16 cellular contexts compared by ENCODE assay signal in the genomic region with DNA sequence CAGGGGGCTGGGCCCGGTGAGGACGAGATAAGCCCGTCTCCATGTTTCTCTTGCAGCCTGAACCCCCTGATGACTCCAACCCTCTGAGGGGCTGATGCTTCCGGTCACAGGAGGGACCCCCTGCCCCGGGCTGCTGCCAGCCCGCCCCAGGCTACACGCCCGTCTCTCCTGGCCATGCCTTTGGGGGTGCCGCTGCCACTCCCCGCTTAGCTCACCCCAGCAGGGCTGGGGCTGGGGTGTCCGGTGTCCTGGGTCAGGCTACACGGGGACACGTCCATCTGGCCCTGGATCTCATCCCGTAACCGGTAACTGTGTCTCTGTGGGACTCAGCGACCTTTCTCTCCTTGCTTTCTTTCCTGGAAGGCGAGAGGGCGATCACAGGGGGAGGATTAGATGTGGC.
"Had no signal": no experiment of that assay in that cellular context is flagged by ENCODE, and none has a peak within 500 bp of the region (broad histone marks: within the 10 kb centered on the region; RNA-seq: fewer than 3 reads in every experiment).

No MANE protein-coding gene starts in this region.

- H3K4me1 ChIP-seq: pancreas, tibial nerve had no signal

- ATAC-seq: left colon; naive thymus-derived CD8-positive, alpha-beta T cell; pancreas; right cardiac atrium had no signal

- H3K9me3 ChIP-seq: pancreas, tibial nerve had no signal

- H3K79me2 ChIP-seq: hepatocyte had no signal

- FAIRE-seq: pancreas had no signal

- DNase-seq: effector CD8-positive, alpha-beta T cell; foreskin melanocyte; head of caudate nucleus; left colon; naive thymus-derived CD8-positive, alpha-beta T cell; occipital lobe; stimulated activated CD4-positive, alpha-beta T cell treated with anti-CD3 and anti-CD28 coated beads, Interleukin-2, amount 100 ng/mL, for 48 hours; stimulated activated naive CD4-positive, alpha-beta T cell treated with Interleukin-2 at 50 U/mL for 16 hours had no signal

- H3K27me3 ChIP-seq: hepatocyte, pancreas, tibial nerve had no signal

- H3K9me3 Mint-ChIP-seq: naive thymus-derived CD8-positive, alpha-beta T cell; neural crest cell had no signal

- H3K4me3 Mint-ChIP-seq: neural crest cell had no signal

- H3K4me3 ChIP-seq: coronary artery, hepatocyte, pancreas, smooth muscle cell, tibial nerve had no signal

- H2AFZ ChIP-seq: hepatocyte had no signal

- H3K27me3 Mint-ChIP-seq: progenitor cell of endocrine pancreas had no signal

- H3K4me2 ChIP-seq: hepatocyte, smooth muscle cell had no signal

- H3K36me3 ChIP-seq: pancreas, tibial nerve had no signal

- H3K27ac ChIP-seq: coronary artery, hepatocyte, pancreas, tibial nerve had no signal

- H3K27ac Mint-ChIP-seq: progenitor cell of endocrine pancreas had no signal
